In the genomic region with DNA sequence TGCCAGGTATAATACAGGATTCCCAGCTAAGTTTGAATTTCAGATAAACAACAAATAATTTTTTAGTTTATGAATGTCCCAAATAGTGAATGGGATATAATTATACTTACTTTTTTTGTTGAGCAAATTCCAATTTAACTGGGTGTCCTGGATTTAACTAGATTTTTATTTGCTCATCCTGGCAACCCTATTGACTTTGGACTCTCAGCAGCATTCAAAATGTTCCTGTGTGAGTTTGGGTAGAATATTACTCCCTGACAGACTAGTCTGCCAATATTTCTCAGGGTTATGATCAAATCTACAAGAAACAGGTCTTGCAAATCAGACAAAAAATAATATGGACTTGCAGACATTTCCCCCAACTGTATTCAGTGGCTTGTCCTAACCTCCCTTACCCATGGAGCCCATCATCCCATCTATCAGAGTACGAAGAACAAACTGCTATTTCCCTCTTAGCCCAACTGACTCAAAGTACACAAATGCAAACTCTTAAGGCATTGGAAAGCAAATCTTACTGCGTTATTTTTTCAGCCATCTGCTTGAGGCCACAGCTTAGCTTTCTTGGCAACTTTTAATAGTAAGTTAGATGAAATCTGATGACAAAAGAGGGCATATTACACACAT, we compare ENCODE assay signal across 27 cellular contexts. TPM values are rescaled to one million over a fixed set of nuclear protein-coding genes. Genes with fewer than 3 reads are reported as not detected.
DNase-seq lines count a peak whose midpoint lies in the region; ATAC-seq and TF ChIP-seq lines count a peak whose summit lies in the region.
"Had no signal": no experiment of that assay in that cellular context is flagged by ENCODE, and none has a peak within 500 bp of the region (broad histone marks: within the 10 kb centered on the region; RNA-seq: fewer than 3 reads in every experiment).

No MANE protein-coding gene starts in this region.

- H3F3A ChIP-seq in smooth muscle cell (ENCODE audit: low read depth), result no peaks in the 10 kb centered on the region

- intact Hi-C loops in body of pancreas (cut with DNase I), result no loop called here

- no peak overlapping the region for H2AK5ac ChIP-seq in neuronal stem cell (ENCODE audit: low read depth, low read length)

- H3K36me3 Mint-ChIP-seq in memory B cell, result peaks cover 14% of the 10 kb centered on the region
- H3K36me3 Mint-ChIP-seq: activated naive CD4-positive, alpha-beta T cell treated with anti-CD3 and anti-CD28 coated beads, Interleukin-2, amount 10 ng/mL, durations not matched to agents 7 days and 5 days had no signal

- H3K4me3 ChIP-seq in body of pancreas (no peak overlapping the region), smooth muscle cell (no peak overlapping the region), tibial nerve (no peak overlapping the region), neuronal stem cell (ENCODE audit: low read length in 2 of 2) (no peak overlapping the region)
- H3K4me3 ChIP-seq: adrenal gland; BLaER1 treated with 17β-estradiol and CSF1 and Interleukin-3, amounts not matched to agents 10 nM and 100 nM; breast epithelium; K562; neural progenitor cell; uterus had no signal

- no peak overlapping the region for H3K23ac ChIP-seq in neuronal stem cell (ENCODE audit: low read depth, low read length, poor library complexity)

- TF ChIP-seq EP300 in tibial nerve (IDR thresholded peaks at IDR 0.05), result no peak

- H3K4me3 Mint-ChIP-seq in memory B cell, result no peak overlapping the region
- H3K4me3 Mint-ChIP-seq: activated CD4-positive, alpha-beta memory T cell treated with anti-CD3 and anti-CD28 coated beads, Interleukin-2, amount 10 ng/mL, durations not matched to agents 7 days and 5 days; activated naive CD4-positive, alpha-beta T cell treated with anti-CD3 and anti-CD28 coated beads, Interleukin-2, amount 10 ng/mL, durations not matched to agents 7 days and 5 days; activated T-helper 1 cell treated with anti-CD3 and anti-CD28 coated beads, Interleukin-12 subunit alpha, Interleukin-12 subunit beta, Interleukin-2, Interleukin-4 antibody, amounts not matched to agents 30 ng/mL and 10 ng/mL and 1 ng/mL, durations not matched to agents 14 hours and 24 hours and 36 hours; neural progenitor cell; stimulated activated naive B cell treated with anti-CD40 and anti-IgM and Interleukin-4, amounts not matched to agents 10 μg/mL and 1 μg/mL and 100 μg/mL, for 72 hours had no signal

- no peak overlapping the region for H3K14ac ChIP-seq in neuronal stem cell (ENCODE audit: low read length)

- H4K91ac ChIP-seq in neuronal stem cell (ENCODE audit: low read depth, low read length, poor library complexity), result no peak overlapping the region

- H3K27ac ChIP-seq in C4-2B (peak overlapping the region; percentile 95; the same call in 1 of the 2 replicates), body of pancreas (peak overlapping the region in 2 of 4 donors; percentile 46 to 64), smooth muscle cell (ENCODE audit: low read depth) (peak overlapping the region; percentile 21), tibial nerve (peak overlapping the region in 2 of 4 donors; percentile 25 to 48), neuronal stem cell (replicated peaks; ENCODE audit: low read length) (no peak overlapping the region)
- H3K27ac ChIP-seq: adrenal gland; BLaER1 treated with 17β-estradiol and CSF1 and Interleukin-3, amounts not matched to agents 10 nM and 100 nM; neural progenitor cell; uterus had no signal

- 39 to 40% methylated on average over 2 of the region's 2 CpGs for WGBS in body of pancreas, 2 donors
- 76% methylated on average over 2 of the region's 2 CpGs for WGBS in smooth muscle cell (ENCODE audit: low lambda C conversion rate)
- WGBS in tibial nerve, 2 donors, result 73 to 78% methylated on average over 2 of the region's 2 CpGs
- WGBS in neuronal stem cell (ENCODE audit: extremely low coverage in 2 of 2, insufficient read length in 2 of 2, insufficient replicate concordance in 1 of 2), 2 donors, result no CpG with 5 or more reads among the region's 2 CpGs

- peaks cover 49% of the 10 kb centered on the region for H3K79me2 ChIP-seq in smooth muscle cell (ENCODE audit: low read depth)

- TF ChIP-seq POLR2A in body of pancreas (IDR thresholded peaks at IDR 0.05) (no peak), tibial nerve (IDR thresholded peaks at IDR 0.05) (no peak)

- H3K4me1 ChIP-seq in body of pancreas, result peaks cover 23% of the 10 kb centered on the region
- no peaks in the 10 kb centered on the region for H3K4me1 ChIP-seq in smooth muscle cell (ENCODE audit: low read depth)
- H3K4me1 ChIP-seq in tibial nerve, result peaks cover 0 to 26% (median 5%) of the 10 kb centered on the region in 4 donors
- peaks cover 0 to 4% of the 10 kb centered on the region in 2 donors for H3K4me1 ChIP-seq in neuronal stem cell (ENCODE audit: control insufficient read depth in 2 of 2, insufficient read depth in 1 of 2, low read depth in 1 of 2, low read length in 2 of 2)
- H3K4me1 ChIP-seq: adrenal gland, breast epithelium, neural progenitor cell, uterus had no signal

- H4K20me1 ChIP-seq in smooth muscle cell (ENCODE audit: low read depth), result peaks cover 54% of the 10 kb centered on the region

- H3K36me3 ChIP-seq in body of pancreas (replicated peaks in 1 of 2; ENCODE audit: insufficient read depth in 1 of 2, low read depth in 2 of 2) (no peaks in the 10 kb centered on the region), smooth muscle cell (ENCODE audit: low read depth) (no peaks in the 10 kb centered on the region), tibial nerve (peaks cover 0 to 26% (median 0%) of the 10 kb centered on the region in 3 donors), neuronal stem cell (replicated peaks in 1 of 2; ENCODE audit: control insufficient read depth in 2 of 2, insufficient read depth in 2 of 2, low read length in 2 of 2) (peaks cover 3 to 42% of the 10 kb centered on the region in 2 donors)
- H3K36me3 ChIP-seq: adrenal gland, breast epithelium, neural progenitor cell, uterus had no signal

- H2BK5ac ChIP-seq in neuronal stem cell (ENCODE audit: low read length), result no peak overlapping the region

- H3K9ac ChIP-seq in smooth muscle cell (ENCODE audit: low read depth) (no peak overlapping the region), neuronal stem cell (ENCODE audit: low read depth, low read length, poor library complexity) (no peak overlapping the region)
- H3K9ac ChIP-seq: BLaER1 treated with 17β-estradiol and CSF1 and Interleukin-3, amounts not matched to agents 10 nM and 100 nM; neural progenitor cell had no signal

- no peak overlapping the region for H2BK12ac ChIP-seq in neuronal stem cell (ENCODE audit: low read length)

- H2AFZ ChIP-seq in smooth muscle cell (ENCODE audit: low read depth) (no peak overlapping the region), neuronal stem cell (ENCODE audit: low read length) (no peak overlapping the region)
- H2AFZ ChIP-seq: neural progenitor cell had no signal

- H3K27ac Mint-ChIP-seq in memory B cell, result peak overlapping the region; percentile 55
- H3K27ac Mint-ChIP-seq: activated CD4-positive, alpha-beta memory T cell treated with anti-CD3 and anti-CD28 coated beads, Interleukin-2, amount 10 ng/mL, durations not matched to agents 7 days and 5 days; activated naive CD4-positive, alpha-beta T cell treated with anti-CD3 and anti-CD28 coated beads, Interleukin-2, amount 10 ng/mL, durations not matched to agents 7 days and 5 days; activated T-helper 1 cell treated with anti-CD3 and anti-CD28 coated beads, Interleukin-12 subunit alpha, Interleukin-12 subunit beta, Interleukin-2, Interleukin-4 antibody, amounts not matched to agents 30 ng/mL and 10 ng/mL and 1 ng/mL, durations not matched to agents 14 hours and 24 hours and 36 hours; neural progenitor cell; progenitor cell of endocrine pancreas; stimulated activated naive B cell treated with anti-CD40 and anti-IgM and Interleukin-4, amounts not matched to agents 10 μg/mL and 1 μg/mL and 100 μg/mL, for 72 hours had no signal

- H3K9me3 ChIP-seq in body of pancreas (no peaks in the 10 kb centered on the region), smooth muscle cell (replicated peaks; ENCODE audit: low read depth) (no peaks in the 10 kb centered on the region), tibial nerve (no peaks in the 10 kb centered on the region), neuronal stem cell (replicated peaks in 1 of 2; ENCODE audit: control insufficient read depth in 2 of 2, insufficient read depth in 1 of 2, low read depth in 1 of 2, low read length in 2 of 2) (peaks cover 0 to 5% of the 10 kb centered on the region in 2 donors)
- H3K9me3 ChIP-seq: adrenal gland; BLaER1 treated with 17β-estradiol and CSF1 and Interleukin-3, amounts not matched to agents 10 nM and 100 nM; breast epithelium; uterus had no signal

- no peak for DNase-seq in body of pancreas
- DNase-seq in memory B cell (ENCODE audit: low spot score in 2 of 2), result no peak
- DNase-seq in smooth muscle cell (lab: John Stamatoyannopoulos, UW; ENCODE audit: unreplicated experiment), result no peak
- no peak for DNase-seq in MV-4-11 (lab: John Stamatoyannopoulos, UW)
- DNase-seq in tibial nerve (ENCODE audit: low spot score in 2 of 2), result no peak
- no peak for DNase-seq in neuronal stem cell (ENCODE audit: low spot score)
- no peak for DNase-seq in NCI-H526 (lab: John Stamatoyannopoulos, UW)
- DNase-seq: activated CD4-positive, alpha-beta memory T cell treated with anti-CD3 and anti-CD28 coated beads, Interleukin-2, amount 10 ng/mL, durations not matched to agents 7 days and 5 days; activated CD8-positive, alpha-beta memory T cell treated with anti-CD3 and anti-CD28 coated beads, Interleukin-2, amount 50 U/mL, for 4 hours; activated naive CD4-positive, alpha-beta T cell treated with anti-CD3 and anti-CD28 coated beads, Interleukin-2, amount 10 ng/mL, durations not matched to agents 7 days and 5 days; adrenal gland; hypothalamus; left cardiac atrium; NCI-H1092 treated with DMSO at 0.1 percent for 48 hours; NCI-H1930; NCI-H524 treated with DMSO at 0.1 percent for 48 hours; SHP77; stimulated activated naive B cell treated with anti-CD40 and anti-IgM and Interleukin-4, amounts not matched to agents 10 μg/mL and 1 μg/mL and 100 μg/mL, for 72 hours; uterus had no signal

- no peak overlapping the region for H2BK15ac ChIP-seq in neuronal stem cell (ENCODE audit: low read length)

- H3K27me3 ChIP-seq in body of pancreas, result no peaks in the 10 kb centered on the region
- H3K27me3 ChIP-seq in smooth muscle cell (ENCODE audit: low read depth), result no peaks in the 10 kb centered on the region
- H3K27me3 ChIP-seq in tibial nerve, result no peaks in the 10 kb centered on the region
- no peaks in the 10 kb centered on the region for H3K27me3 ChIP-seq in neuronal stem cell (ENCODE audit: control insufficient read depth in 3 of 3, insufficient read depth in 3 of 3, low read depth in 1 of 3, low read length in 3 of 3)
- H3K27me3 ChIP-seq: adrenal gland; BLaER1 treated with 17β-estradiol and CSF1 and Interleukin-3, amounts not matched to agents 10 nM and 100 nM; breast epithelium; neural progenitor cell; uterus had no signal

- H3K9me3 Mint-ChIP-seq in memory B cell, result no peaks in the 10 kb centered on the region
- H3K9me3 Mint-ChIP-seq: activated CD4-positive, alpha-beta memory T cell treated with anti-CD3 and anti-CD28 coated beads, Interleukin-2, amount 10 ng/mL, durations not matched to agents 7 days and 5 days; activated naive CD4-positive, alpha-beta T cell treated with anti-CD3 and anti-CD28 coated beads, Interleukin-2, amount 10 ng/mL, durations not matched to agents 7 days and 5 days; activated T-helper 1 cell treated with anti-CD3 and anti-CD28 coated beads, Interleukin-12 subunit alpha, Interleukin-12 subunit beta, Interleukin-2, Interleukin-4 antibody, amounts not matched to agents 30 ng/mL and 10 ng/mL and 1 ng/mL, durations not matched to agents 14 hours and 24 hours and 36 hours; neural progenitor cell; stimulated activated naive B cell treated with anti-CD40 and anti-IgM and Interleukin-4, amounts not matched to agents 10 μg/mL and 1 μg/mL and 100 μg/mL, for 72 hours had no signal

- no peak overlapping the region for H2BK120ac ChIP-seq in neuronal stem cell (ENCODE audit: low read depth, low read length)

- no peak overlapping the region for H3K18ac ChIP-seq in neuronal stem cell (ENCODE audit: low read length)

- H3K79me1 ChIP-seq in neuronal stem cell (ENCODE audit: low read depth, low read length), result no peaks in the 10 kb centered on the region

- H4K8ac ChIP-seq in neuronal stem cell (ENCODE audit: low read depth, low read length), result no peak overlapping the region

- H3K4me2 ChIP-seq in smooth muscle cell, result peak overlapping the region; percentile 14
- H3K4me2 ChIP-seq in neuronal stem cell (ENCODE audit: insufficient read depth, low read length, poor library complexity, severe bottlenecking), result no peak overlapping the region
- H3K4me2 ChIP-seq: BLaER1 treated with 17β-estradiol and CSF1 and Interleukin-3, amounts not matched to agents 10 nM and 100 nM; neural progenitor cell had no signal

- no peak overlapping the region for H3K4ac ChIP-seq in neuronal stem cell (ENCODE audit: low read length)

- no peak for TF ChIP-seq CTCF in C4-2B (conservative IDR thresholded peaks at IDR 0.05)
- TF ChIP-seq CTCF in body of pancreas (IDR thresholded peaks at IDR 0.05), result no peak
- no peak for TF ChIP-seq CTCF in smooth muscle cell (IDR thresholded peaks at IDR 0.05; ENCODE audit: borderline replicate concordance, insufficient read depth, poor library complexity, severe bottlenecking)
- TF ChIP-seq CTCF in tibial nerve (IDR thresholded peaks at IDR 0.05), result no peak

- H3K27me3 Mint-ChIP-seq in memory B cell, result no peaks in the 10 kb centered on the region
- H3K27me3 Mint-ChIP-seq: activated CD4-positive, alpha-beta memory T cell treated with anti-CD3 and anti-CD28 coated beads, Interleukin-2, amount 10 ng/mL, durations not matched to agents 7 days and 5 days; activated naive CD4-positive, alpha-beta T cell treated with anti-CD3 and anti-CD28 coated beads, Interleukin-2, amount 10 ng/mL, durations not matched to agents 7 days and 5 days; progenitor cell of endocrine pancreas; stimulated activated naive B cell treated with anti-CD40 and anti-IgM and Interleukin-4, amounts not matched to agents 10 μg/mL and 1 μg/mL and 100 μg/mL, for 72 hours had no signal

- ATAC-seq in body of pancreas (peak; percentile 12), memory B cell (ENCODE audit: low read depth) (no peak)
- ATAC-seq: K562; left cardiac atrium; Panc1; stimulated activated naive B cell treated with anti-CD40 and anti-IgM and Interleukin-4, amounts not matched to agents 10 μg/mL and 1 μg/mL and 100 μg/mL, for 72 hours had no signal

- H3K4me1 Mint-ChIP-seq in memory B cell, result peaks cover 2% of the 10 kb centered on the region

RNA-seq across cellular contexts. Expression of a gene that starts 20.7 kb away (rescaled TPM):
- total RNA-seq in body of pancreas (10 to 100 TPM; 21.8 to 34.8 TPM), smooth muscle cell (34.2 and 39.3 TPM in 2 replicates), tibial nerve (10 to 100 TPM; 49.2 to 81.4 (median 65.7) TPM)
- 8.5 and 10.2 TPM in 2 replicates for polyA plus RNA-seq in smooth muscle cell
- polyA plus RNA-seq in neuronal stem cell (2013, experiment 1 of 2), result 5.9 TPM
- polyA plus RNA-seq in neuronal stem cell (2013, experiment 2 of 2), result 5.7 TPM
